Comparison of ENCODE assay signal across 16 cellular contexts in genomic region chr20:25236450-25237304, GRCh38. TPM values are rescaled to one million over a fixed set of nuclear protein-coding genes. Genes with fewer than 3 reads are reported as not detected.
DNase-seq lines count a peak whose midpoint lies in the region; ATAC-seq, FAIRE-seq and TF ChIP-seq lines count a peak whose summit lies in the region.
"Had no signal": no experiment of that assay in that cellular context is flagged by ENCODE, and none has a peak within 500 bp of the region (broad histone marks: within the 10 kb centered on the region; RNA-seq: fewer than 3 reads in every experiment).

No MANE protein-coding gene starts in this region.

- no peaks in the 10 kb centered on the region for H3K36me3 ChIP-seq in RWPE2 (ENCODE audit: low read depth)
- H3K36me3 ChIP-seq: tibial nerve had no signal

- no peak overlapping the region for H3K4me3 ChIP-seq in RWPE2 (ENCODE audit: severe bottlenecking)
- H3K4me3 ChIP-seq: dorsolateral prefrontal cortex, tibial nerve had no signal

- no peak for FAIRE-seq in RCC 7860 (lab: Jason Lieb, UNC)

- TF ChIP-seq CTCF in RWPE2 (IDR thresholded peaks at IDR 0.05; ENCODE audit: poor library complexity, severe bottlenecking) = no peak

- H3K4me1 Mint-ChIP-seq in activated naive CD4-positive, alpha-beta T cell treated with anti-CD3 and anti-CD28 coated beads for 36 hours (ENCODE audit: low read depth) = peaks cover 25% of the 10 kb centered on the region
- peaks cover 12% of the 10 kb centered on the region for H3K4me1 Mint-ChIP-seq in activated naive CD4-positive, alpha-beta T cell treated with anti-CD3 and anti-CD28 coated beads, Interleukin-2, amount 10 ng/mL, durations not matched to agents 7 days and 5 days
- peaks cover 33% of the 10 kb centered on the region for H3K4me1 Mint-ChIP-seq in stimulated activated naive CD8-positive, alpha-beta T cell treated with anti-CD3 and anti-CD28 coated beads, Interleukin-15, amount 100 ng/mL, for 72 hours
- peaks cover 6% of the 10 kb centered on the region in 2 donors for H3K4me1 Mint-ChIP-seq in stimulated activated naive B cell treated with anti-CD40 and anti-IgM and Interleukin-4, amounts not matched to agents 10 μg/mL and 1 μg/mL and 100 μg/mL, for 72 hours

- peak overlapping the region; percentile 30 for H3K27ac Mint-ChIP-seq in activated naive CD4-positive, alpha-beta T cell treated with anti-CD3 and anti-CD28 coated beads for 36 hours
- no peak overlapping the region for H3K27ac Mint-ChIP-seq in activated naive CD4-positive, alpha-beta T cell treated with anti-CD3 and anti-CD28 coated beads, Interleukin-2, amount 10 ng/mL, durations not matched to agents 7 days and 5 days
- H3K27ac Mint-ChIP-seq in stimulated activated naive CD8-positive, alpha-beta T cell treated with anti-CD3 and anti-CD28 coated beads, Interleukin-15, amount 100 ng/mL, for 72 hours = peak overlapping the region; percentile 99 to 100
- H3K27ac Mint-ChIP-seq in stimulated activated naive B cell treated with anti-CD40 and anti-IgM and Interleukin-4, amounts not matched to agents 10 μg/mL and 1 μg/mL and 100 μg/mL, for 72 hours = no peak overlapping the region

- H3K4me1 ChIP-seq in RWPE2 (ENCODE audit: insufficient read depth, poor library complexity, severe bottlenecking) = peaks cover 53% of the 10 kb centered on the region

- no peak for DNase-seq in activated naive CD4-positive, alpha-beta T cell treated with anti-CD3 and anti-CD28 coated beads for 36 hours
- DNase-seq in activated naive CD4-positive, alpha-beta T cell treated with anti-CD3 and anti-CD28 coated beads, Interleukin-2, amount 10 ng/mL, durations not matched to agents 7 days and 5 days = no peak
- DNase-seq in RWPE2 (ENCODE audit: low spot score) = no peak
- DNase-seq in epithelial cell of prostate (ENCODE audit: low read depth, low spot score) = no peak
- no peak for DNase-seq in stimulated activated naive CD8-positive, alpha-beta T cell treated with anti-CD3 and anti-CD28 coated beads, Interleukin-15, amount 100 ng/mL, for 72 hours
- DNase-seq in RCC 7860 (ENCODE audit: low spot score) = no peak
- no peak for DNase-seq in stimulated activated naive B cell treated with anti-CD40 and anti-IgM and Interleukin-4, amounts not matched to agents 10 μg/mL and 1 μg/mL and 100 μg/mL, for 72 hours
- no peak for DNase-seq in T1000 (lab: John Stamatoyannopoulos, UW)
- DNase-seq: activated CD4-positive, alpha-beta T cell treated with anti-CD3 and anti-CD28 coated beads for 4 hours; dorsolateral prefrontal cortex; left colon; NCI-H2029; NCI-H774; T-helper 2 cell had no signal

- CTCF ChIA-PET in activated naive CD4-positive, alpha-beta T cell treated with anti-CD3 and anti-CD28 coated beads for 36 hours (lab: Charles Lee) = interaction anchor here (0.6 to 0.8 kb wide), 2 partner anchors 163 to 186 kb away, joined by 3 read pairs; no protein-coding TSS in a partner anchor
- CTCF ChIA-PET in activated naive CD4-positive, alpha-beta T cell treated with anti-CD3 and anti-CD28 coated beads, Interleukin-2, amount 10 ng/mL, durations not matched to agents 7 days and 5 days (lab: Charles Lee) = interaction anchor here (1.2 kb wide), 1 partner anchor 10 kb away, joined by 4 read pairs; no protein-coding TSS in a partner anchor

- no peaks in the 10 kb centered on the region for H3K36me3 Mint-ChIP-seq in activated naive CD4-positive, alpha-beta T cell treated with anti-CD3 and anti-CD28 coated beads for 36 hours (ENCODE audit: low read depth)
- H3K36me3 Mint-ChIP-seq in activated naive CD4-positive, alpha-beta T cell treated with anti-CD3 and anti-CD28 coated beads, Interleukin-2, amount 10 ng/mL, durations not matched to agents 7 days and 5 days = no peaks in the 10 kb centered on the region
- H3K36me3 Mint-ChIP-seq in stimulated activated naive B cell treated with anti-CD40 and anti-IgM and Interleukin-4, amounts not matched to agents 10 μg/mL and 1 μg/mL and 100 μg/mL, for 72 hours = peaks cover 0 to 2% of the 10 kb centered on the region in 2 donors

- no peak overlapping the region for H3K4me3 Mint-ChIP-seq in activated naive CD4-positive, alpha-beta T cell treated with anti-CD3 and anti-CD28 coated beads for 36 hours
- H3K4me3 Mint-ChIP-seq in activated naive CD4-positive, alpha-beta T cell treated with anti-CD3 and anti-CD28 coated beads, Interleukin-2, amount 10 ng/mL, durations not matched to agents 7 days and 5 days = no peak overlapping the region
- H3K4me3 Mint-ChIP-seq in stimulated activated naive CD8-positive, alpha-beta T cell treated with anti-CD3 and anti-CD28 coated beads, Interleukin-15, amount 100 ng/mL, for 72 hours = peak overlapping the region in 1 of 2 donors; percentile 81
- H3K4me3 Mint-ChIP-seq in stimulated activated naive B cell treated with anti-CD40 and anti-IgM and Interleukin-4, amounts not matched to agents 10 μg/mL and 1 μg/mL and 100 μg/mL, for 72 hours = no peak overlapping the region

- no peaks in the 10 kb centered on the region for H3K9me3 Mint-ChIP-seq in activated naive CD4-positive, alpha-beta T cell treated with anti-CD3 and anti-CD28 coated beads for 36 hours
- H3K9me3 Mint-ChIP-seq in activated naive CD4-positive, alpha-beta T cell treated with anti-CD3 and anti-CD28 coated beads, Interleukin-2, amount 10 ng/mL, durations not matched to agents 7 days and 5 days = no peaks in the 10 kb centered on the region
- H3K9me3 Mint-ChIP-seq in stimulated activated naive CD8-positive, alpha-beta T cell treated with anti-CD3 and anti-CD28 coated beads, Interleukin-15, amount 100 ng/mL, for 72 hours = no peaks in the 10 kb centered on the region
- H3K9me3 Mint-ChIP-seq in stimulated activated naive B cell treated with anti-CD40 and anti-IgM and Interleukin-4, amounts not matched to agents 10 μg/mL and 1 μg/mL and 100 μg/mL, for 72 hours = no peaks in the 10 kb centered on the region
- H3K9me3 Mint-ChIP-seq: activated T-helper 2 cell treated with anti-CD3 and anti-CD28 coated beads, Interferon-gamma antibody, Interleukin-2, Interleukin-4, amounts not matched to agents 10 μg/mL and 5 μg/mL and 100 μg/mL, durations not matched to agents 14 hours and 24 hours and 36 hours had no signal

- no peaks in the 10 kb centered on the region for H3K27me3 ChIP-seq in RWPE2 (ENCODE audit: insufficient read depth, poor library complexity, severe bottlenecking)
- H3K27me3 ChIP-seq: dorsolateral prefrontal cortex, tibial nerve had no signal

- H3K9me3 ChIP-seq in RWPE2 (ENCODE audit: severe bottlenecking) = no peaks in the 10 kb centered on the region
- H3K9me3 ChIP-seq: tibial nerve had no signal

- peaks cover 8% of the 10 kb centered on the region for H3K27me3 Mint-ChIP-seq in activated naive CD4-positive, alpha-beta T cell treated with anti-CD3 and anti-CD28 coated beads for 36 hours (ENCODE audit: low read depth)
- H3K27me3 Mint-ChIP-seq in activated naive CD4-positive, alpha-beta T cell treated with anti-CD3 and anti-CD28 coated beads, Interleukin-2, amount 10 ng/mL, durations not matched to agents 7 days and 5 days = peaks cover 27% of the 10 kb centered on the region
- H3K27me3 Mint-ChIP-seq in stimulated activated naive CD8-positive, alpha-beta T cell treated with anti-CD3 and anti-CD28 coated beads, Interleukin-15, amount 100 ng/mL, for 72 hours = peaks cover 37% of the 10 kb centered on the region
- peaks cover 30 to 41% of the 10 kb centered on the region in 2 donors for H3K27me3 Mint-ChIP-seq in stimulated activated naive B cell treated with anti-CD40 and anti-IgM and Interleukin-4, amounts not matched to agents 10 μg/mL and 1 μg/mL and 100 μg/mL, for 72 hours

- ATAC-seq in RWPE2 (ENCODE audit: low read depth) = no peak
- ATAC-seq in stimulated activated naive CD8-positive, alpha-beta T cell treated with anti-CD3 and anti-CD28 coated beads, Interleukin-15, amount 100 ng/mL, for 72 hours = no peak
- ATAC-seq in stimulated activated naive B cell treated with anti-CD40 and anti-IgM and Interleukin-4, amounts not matched to agents 10 μg/mL and 1 μg/mL and 100 μg/mL, for 72 hours (replicated peaks) = no peak
- ATAC-seq: left colon had no signal

- H3K27ac ChIP-seq in RWPE2 (ENCODE audit: poor library complexity, severe bottlenecking) (peak overlapping the region; percentile 97), epithelial cell of prostate (peak overlapping the region; percentile 100)

- intact Hi-C loops in activated naive CD4-positive, alpha-beta T cell treated with anti-CD3 and anti-CD28 coated beads for 36 hours (cut with micrococcal nuclease) = loop anchor here (1.0 to 10.0 kb wide), 5 partner anchors 74 to 1872 kb away; partner anchors contain the start of genes GZF1 and NANP

RNA-seq across cellular contexts. Expression of gene PYGB, which starts 11.2 kb away (rescaled TPM):
- total RNA-seq in activated naive CD4-positive, alpha-beta T cell treated with anti-CD3 and anti-CD28 coated beads for 36 hours = 10 to 100 TPM; 19.6 to 20.0 TPM

RNA-seq across cellular contexts. Expression of gene ENTPD6, which starts 41.2 kb away (rescaled TPM):
- total RNA-seq in activated naive CD4-positive, alpha-beta T cell treated with anti-CD3 and anti-CD28 coated beads for 36 hours = 10 to 100 TPM; 63.6 to 66.6 TPM

Comparison
In these comparisons a context has a peak if more than half of its experiments do, and no peak if none do; other contexts are left out.
1. H3K27ac Mint-ChIP-seq: peak in activated naive CD4-positive, alpha-beta T cell treated with anti-CD3 and anti-CD28 coated beads for 36 hours (single experiment) and stimulated activated naive CD8-positive, alpha-beta T cell treated with anti-CD3 and anti-CD28 coated beads, Interleukin-15, amount 100 ng/mL, for 72 hours (2 of 2); none in activated naive CD4-positive, alpha-beta T cell treated with anti-CD3 and anti-CD28 coated beads, Interleukin-2, amount 10 ng/mL, durations not matched to agents 7 days and 5 days (single experiment) and stimulated activated naive B cell treated with anti-CD40 and anti-IgM and Interleukin-4, amounts not matched to agents 10 μg/mL and 1 μg/mL and 100 μg/mL, for 72 hours (single experiment).